35 cellular contexts compared by ENCODE assay signal in the genomic region with DNA sequence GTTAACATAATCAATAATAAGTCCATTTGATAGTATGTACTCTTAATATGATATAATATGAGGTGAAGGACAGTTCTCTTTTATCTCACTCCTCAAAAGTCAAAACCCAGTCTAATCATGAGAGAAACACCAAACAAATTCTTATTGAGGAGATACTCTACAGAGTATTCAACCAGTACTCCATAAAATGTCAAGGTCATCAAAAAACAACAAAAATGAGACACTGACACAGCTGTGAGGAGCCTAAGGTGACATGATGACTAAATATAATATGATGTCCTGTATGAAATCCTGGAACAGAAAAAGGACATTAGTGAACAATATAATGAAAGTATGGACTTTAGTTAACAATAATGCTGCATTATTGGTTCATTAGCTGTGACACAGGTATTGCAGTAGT.
"Had no signal": no experiment of that assay in that cellular context is flagged by ENCODE, and none has a peak within 500 bp of the region (broad histone marks: within the 10 kb centered on the region; RNA-seq: fewer than 3 reads in every experiment).

No MANE protein-coding gene starts in this region.

- H3K27me3 ChIP-seq: MG63 had no signal

- H3K4me3 ChIP-seq: MG63 had no signal

- DNase-seq: Karpas-422, Kasumi-1, MG63, MM.1S, MV-4-11, NCI-H1048, NCI-H1092, NCI-H1092 treated with DMSO at 0.1 percent for 48 hours, NCI-H1105, NCI-H1105 treated with DMSO at 0.1 percent for 48 hours, NCI-H1417, NCI-H1417 treated with DMSO at 0.1 percent for 48 hours, NCI-H1436, NCI-H1436 treated with DMSO at 0.1 percent for 48 hours, NCI-H146, NCI-H1694, NCI-H1694 treated with DMSO at 0.1 percent for 48 hours, NCI-H187, NCI-H187 treated with DMSO at 0.1 percent for 48 hours, NCI-H1930, NCI-H2029, NCI-H2029 treated with DMSO at 0.1 percent for 48 hours, NCI-H2081, NCI-H2081 treated with DMSO at 0.1 percent for 48 hours, NCI-H2107, NCI-H2171, NCI-H2171 treated with DMSO at 0.1 percent for 48 hours, NCI-H2227 treated with DMSO at 0.1 percent for 48 hours, NCI-H226, NCI-H345, NCI-H446, NCI-H446 treated with DMSO at 0.1 percent for 48 hours, NCI-H510A, NCI-H510A treated with DMSO at 0.1 percent for 48 hours, NCI-H524 had no signal

- H3K36me3 ChIP-seq: MG63 had no signal

- H3K9me3 ChIP-seq: MG63 had no signal
